Comparison of ENCODE assay signal across 28 cellular contexts in the genomic region with DNA sequence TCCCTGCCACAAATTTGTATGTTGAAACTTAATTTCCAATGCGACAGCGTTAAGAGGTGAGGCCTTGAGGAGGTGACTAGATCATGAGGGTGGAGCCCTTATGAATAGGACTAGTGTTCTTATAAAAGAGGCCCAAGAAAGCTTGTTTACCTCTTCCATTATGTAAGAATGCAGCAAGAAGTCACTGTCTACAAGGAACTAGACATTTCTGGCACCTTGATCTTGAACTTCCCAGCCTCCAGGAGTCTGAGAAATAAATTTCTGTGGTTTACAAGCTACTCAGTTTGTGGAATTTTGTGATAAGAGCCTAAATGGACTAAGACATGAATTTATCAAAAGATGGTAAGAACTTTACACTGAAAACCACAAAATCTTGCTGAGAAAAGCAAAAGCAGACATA.
DNase-seq lines count a peak whose midpoint lies in the region; ATAC-seq, FAIRE-seq and TF ChIP-seq lines count a peak whose summit lies in the region.
"Had no signal": no experiment of that assay in that cellular context is flagged by ENCODE, and none has a peak within 500 bp of the region (broad histone marks: within the 10 kb centered on the region; RNA-seq: fewer than 3 reads in every experiment).

No MANE protein-coding gene starts in this region.

- TF ChIP-seq CTCF in AG04449 (IDR thresholded peaks at IDR 0.05; ENCODE audit: insufficient read depth, low read length, missing control alignments) (no peak), K562 (IDR thresholded peaks at IDR 0.05 in 2 of 3, conservative IDR thresholded peaks at IDR 0.05 in 1 of 3; ENCODE audit: insufficient read depth in 2 of 3, low read depth in 1 of 3, low read length in 3 of 3) (no peak), fibroblast of villous mesenchyme (IDR thresholded peaks at IDR 0.05; ENCODE audit: insufficient read depth, low read depth, low read length) (no peak), spleen (IDR thresholded peaks at IDR 0.05 in 8 of 11, conservative IDR thresholded peaks at IDR 0.05 in 3 of 11) (no peak)

- TF ChIP-seq POLR2A in K562 (conservative IDR thresholded peaks at IDR 0.05) (no peak), spleen (IDR thresholded peaks at IDR 0.05) (no peak)

- in situ Hi-C loops in K562 (cut with MboI): no loop called here

- H2AFZ ChIP-seq in K562 (ENCODE audit: low read depth, low read length): no peak overlapping the region
- H2AFZ ChIP-seq: neural progenitor cell had no signal

- H3K27me3 ChIP-seq in K562 (ENCODE audit: control insufficient read depth in 2 of 2, insufficient read depth in 2 of 2, low read length in 2 of 2): no peaks in the 10 kb centered on the region; a peak in 1 of 5 replicates
- no peaks in the 10 kb centered on the region for H3K27me3 ChIP-seq in spleen (replicated peaks in 1 of 7)
- H3K27me3 ChIP-seq: body of pancreas, neural progenitor cell, SJCRH30, thyroid gland, uterus had no signal

- no peaks in the 10 kb centered on the region for H4K20me1 ChIP-seq in K562 (replicated peaks; ENCODE audit: control insufficient read depth, insufficient read depth, low read length)

- no peak overlapping the region for H3K4me2 ChIP-seq in K562 (ENCODE audit: insufficient read depth, low read length)
- H3K4me2 ChIP-seq: neural progenitor cell had no signal

- no peaks in the 10 kb centered on the region for H3K36me3 ChIP-seq in K562 (ENCODE audit: control insufficient read depth, insufficient read depth, low read length)
- H3K36me3 ChIP-seq in spleen: no peaks in the 10 kb centered on the region
- H3K36me3 ChIP-seq: neural progenitor cell, SJCRH30, thyroid gland, uterus had no signal

- BruUV-seq in K562 (replicated peaks; lab: Mats Ljungman, UMichigan): no TSS peak

- H3K9me3 ChIP-seq in K562 (replicated peaks; ENCODE audit: control insufficient read depth, insufficient read depth, low read depth, low read length) (no peaks in the 10 kb centered on the region), spleen (no peaks in the 10 kb centered on the region)
- H3K9me3 ChIP-seq: body of pancreas, SJCRH30, thyroid gland, uterus had no signal

- POLR2A ChIA-PET in AG04449 (lab: Yijun Ruan, JAX) (no interaction called here), K562 (lab: Yijun Ruan, JAX) (interaction anchor here (1.0 kb wide), 1 partner anchor 12 kb away, joined by 4 read pairs; no protein-coding TSS in a partner anchor)

- WGBS in K562 (ENCODE audit: insufficient coverage, low coverage, missing lambda C conversion rate): 8% methylated on average over 2 of the region's 2 CpGs
- 96 to 100% (median 97%) methylated on average over 2 of the region's 2 CpGs for WGBS in spleen, 5 donors

- FAIRE-seq in K562 (lab: Jason Lieb, UNC): peak; percentile 26

- no peaks in the 10 kb centered on the region for H3K9me1 ChIP-seq in K562 (ENCODE audit: control insufficient read depth, insufficient read depth, low read length)

- intact Hi-C loops in K562 (cut with micrococcal nuclease): no loop called here
- intact Hi-C loops in spleen (cut with DNase I; ENCODE audit: low total_unique reads): no loop called here

- H3K4me1 ChIP-seq in K562 (replicated peaks in 1 of 2; ENCODE audit: control insufficient read depth in 2 of 2, insufficient read depth in 2 of 2, low read length in 2 of 2) (no peaks in the 10 kb centered on the region), spleen (no peaks in the 10 kb centered on the region)
- H3K4me1 ChIP-seq: neural progenitor cell, SJCRH30, thyroid gland, uterus had no signal

- no peak overlapping the region for H3K27ac ChIP-seq in K562 (ENCODE audit: extremely low read depth, low read depth, low read length)
- H3K27ac ChIP-seq in spleen: no peak overlapping the region
- H3K27ac ChIP-seq: body of pancreas, neural progenitor cell, SJCRH30, thyroid gland, uterus had no signal

- H3K4me3 ChIP-seq in AG04449 (ENCODE audit: low read depth, low read length): no peak overlapping the region
- no peak overlapping the region for H3K4me3 ChIP-seq in K562
- no peak overlapping the region for H3K4me3 ChIP-seq in fibroblast of villous mesenchyme (ENCODE audit: low read depth, low read length)
- H3K4me3 ChIP-seq in spleen: no peak overlapping the region
- H3K4me3 ChIP-seq: body of pancreas, neural progenitor cell, SJCRH30, thyroid gland, uterus had no signal

- H3K9ac ChIP-seq in K562 (ENCODE audit: insufficient read depth in 1 of 2, low read depth in 2 of 2, low read length in 2 of 2): no peak overlapping the region
- H3K9ac ChIP-seq: neural progenitor cell had no signal

- ATAC-seq in K562 (no peak), GM19324 (IDR thresholded peaks at IDR 0.05; ENCODE audit: low FRiP score, unreplicated experiment) (no peak)
- ATAC-seq: body of pancreas, left lobe of liver, right cardiac atrium had no signal

- H3K79me2 ChIP-seq in K562 (ENCODE audit: control insufficient read depth, insufficient read depth, low read length): no peaks in the 10 kb centered on the region

- TF ChIP-seq RAD21 in K562 (CRISPR knock-in tag; conservative IDR thresholded peaks at IDR 0.05 in 1 of 2, IDR thresholded peaks at IDR 0.05 in 1 of 2): no peak

- DNase-seq in AG04449 (ENCODE audit: low read depth, low spot score) (peak; percentile 19), M059J (ENCODE audit: low read depth) (peak; percentile 48), K562 (ENCODE audit: extremely low read depth in 1 of 4, low spot score in 3 of 4) (no peak), fibroblast of villous mesenchyme (ENCODE audit: low read depth) (peak; percentile 93), HPDE6-E6E7 (ENCODE audit: extremely low spot score) (no peak), spleen (no peak)
- no peak for DNase-seq in activated CD4-positive, CD25-positive, alpha-beta regulatory T cell (lab: John Stamatoyannopoulos, UW)
- DNase-seq: activated B cell treated with CpG ODN at 0.5 μM for 24 hours; activated CD4-positive, alpha-beta T cell treated with anti-CD3 and anti-CD28 coated beads, Interleukin-2, amount 50 U/mL, for 1 hour; activated gamma-delta T cell treated with Interleukin-2 at 50 U/mL for 16 hours; activated T-cell treated with anti-CD3 and anti-CD28 coated beads, Interleukin-2, amount 50 U/mL, for 24 hours; AML-193; body of pancreas; CD4-positive, CD25-positive, alpha-beta regulatory T cell; cerebellar nuclear complex; H7; Karpas-422; MV-4-11; NCI-H1436; right cardiac atrium; RPMI8226; SJCRH30; stimulated activated CD4-positive, alpha-beta T cell treated with anti-CD3 and anti-CD28 coated beads, Interleukin-2, amount 100 ng/mL, for 24 hours; thyroid gland; uterus had no signal

- no peak for TF ChIP-seq EP300 in K562 (IDR thresholded peaks at IDR 0.05; ENCODE audit: low read length)

- CTCF ChIA-PET in AG04449 (lab: Yijun Ruan, JAX): interaction anchor here (1.0 kb wide), 1 partner anchor 10 kb away, joined by 3 read pairs; no protein-coding TSS in a partner anchor
- CTCF ChIA-PET in K562 (lab: Yijun Ruan, JAX; ENCODE audit: low intra/inter-chr PET ratio): no interaction called here

TF ChIP-seq in K562, 482 proteins besides CTCF, POLR2A, EP300 and RAD21:
- TF ChIP-seq, protein P1, sequence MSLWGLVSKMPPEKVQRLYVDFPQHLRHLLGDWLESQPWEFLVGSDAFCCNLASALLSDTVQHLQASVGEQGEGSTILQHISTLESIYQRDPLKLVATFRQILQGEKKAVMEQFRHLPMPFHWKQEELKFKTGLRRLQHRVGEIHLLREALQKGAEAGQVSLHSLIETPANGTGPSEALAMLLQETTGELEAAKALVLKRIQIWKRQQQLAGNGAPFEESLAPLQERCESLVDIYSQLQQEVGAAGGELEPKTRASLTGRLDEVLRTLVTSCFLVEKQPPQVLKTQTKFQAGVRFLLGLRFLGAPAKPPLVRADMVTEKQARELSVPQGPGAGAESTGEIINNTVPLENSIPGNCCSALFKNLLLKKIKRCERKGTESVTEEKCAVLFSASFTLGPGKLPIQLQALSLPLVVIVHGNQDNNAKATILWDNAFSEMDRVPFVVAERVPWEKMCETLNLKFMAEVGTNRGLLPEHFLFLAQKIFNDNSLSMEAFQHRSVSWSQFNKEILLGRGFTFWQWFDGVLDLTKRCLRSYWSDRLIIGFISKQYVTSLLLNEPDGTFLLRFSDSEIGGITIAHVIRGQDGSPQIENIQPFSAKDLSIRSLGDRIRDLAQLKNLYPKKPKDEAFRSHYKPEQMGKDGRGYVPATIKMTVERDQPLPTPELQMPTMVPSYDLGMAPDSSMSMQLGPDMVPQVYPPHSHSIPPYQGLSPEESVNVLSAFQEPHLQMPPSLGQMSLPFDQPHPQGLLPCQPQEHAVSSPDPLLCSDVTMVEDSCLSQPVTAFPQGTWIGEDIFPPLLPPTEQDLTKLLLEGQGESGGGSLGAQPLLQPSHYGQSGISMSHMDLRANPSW (CRISPR knock-in tag; IDR thresholded peaks at IDR 0.05): no peak

Comparison
In these comparisons a context has a peak if more than half of its experiments do, and no peak if none do; other contexts are left out.
1. DNase-seq: peak in AG04449 (single experiment), M059J (single experiment) and fibroblast of villous mesenchyme (single experiment); none in K562 (0 of 4), HPDE6-E6E7 (single experiment), activated CD4-positive, CD25-positive, alpha-beta regulatory T cell (0 of 4) and spleen (single experiment).